In genomic region chr21:26137379-26138060, GRCh38 we compare ENCODE assay signal across 2 cellular contexts.
A peak's percentile ranks its signal among the peaks of the same experiment; 100 is the strongest.
TF ChIP-seq lines count a peak whose summit lies in the region.

No MANE protein-coding gene starts in this region.

TF ChIP-seq in endothelial cell of umbilical vein, 7 proteins besides CTCF, POLR2A, EP300 and RAD21:
- TF ChIP-seq FOS (IDR thresholded peaks at IDR 0.05; ENCODE audit: borderline replicate concordance, insufficient read depth, low read length) (peak; percentile 24), GATA2 (IDR thresholded peaks at IDR 0.05; ENCODE audit: insufficient read depth, insufficient read length, low read depth, low read length) (no peak)

TF ChIP-seq in GM12891, 5 proteins besides CTCF, POLR2A, EP300 and RAD21:
- TF ChIP-seq SPI1 (IDR thresholded peaks at IDR 0.05; ENCODE audit: low read depth, low read length) (no peak), TAF1 (IDR thresholded peaks at IDR 0.05; ENCODE audit: low read depth, low read length) (no peak), PAX5 (IDR thresholded peaks at IDR 0.05; ENCODE audit: insufficient read depth, low read length, severe bottlenecking) (no peak), POLR2AphosphoS5 (IDR thresholded peaks at IDR 0.05; ENCODE audit: low read depth, low read length) (no peak), POU2F2 (IDR thresholded peaks at IDR 0.05; ENCODE audit: low read depth, low read length) (no peak)
